In genomic region chr6:96898241-96898851, GRCh38 we compare ENCODE assay signal across 8 cellular contexts. TPM values are rescaled to one million over a fixed set of nuclear protein-coding genes. Genes with fewer than 3 reads are reported as not detected.
DNase-seq lines count a peak whose midpoint lies in the region; ATAC-seq, FAIRE-seq and TF ChIP-seq lines count a peak whose summit lies in the region.

No MANE protein-coding gene starts in this region.

- H3K79me2 ChIP-seq in MM.1S (ENCODE audit: low read length) = peaks cover 42% of the 10 kb centered on the region
- H3K79me2 ChIP-seq in HepG2 (ENCODE audit: insufficient read depth, low read length) = peaks cover 31% of the 10 kb centered on the region

- WGBS in HepG2 (ENCODE audit: low lambda C conversion rate) = 3% methylated on average over 10 of the region's 10 CpGs
- WGBS in thymus = under 1% methylated on average over 10 of the region's 10 CpGs

- H3K27ac ChIP-seq in MM.1S (ENCODE audit: low read length) = peak overlapping the region; percentile 98
- peak overlapping the region; percentile 87 for H3K27ac ChIP-seq in HepG2 (ENCODE audit: extremely low read length, insufficient read depth, low read length)
- H3K27ac ChIP-seq in thymus (ENCODE audit: low read depth) = peak overlapping the region; percentile 76

- intact Hi-C loops in HepG2 (cut with micrococcal nuclease; ENCODE audit: unreplicated experiment) = loop anchor here (2.0 kb wide), 1 partner anchor 160 kb away; no protein-coding TSS in a partner anchor

- no peaks in the 10 kb centered on the region for H3K9me2 ChIP-seq in MM.1S (replicated peaks; ENCODE audit: insufficient read depth, low read length)

- POLR2A ChIA-PET in HepG2 (lab: Yijun Ruan, JAX) (interaction anchor here (0.7 to 2.1 kb wide), 7 partner anchors 9 to 376 kb away, joined by 3 to 11 read pairs (median 4); partner anchors contain the start of genes KLHL32 and UFL1), HEK293T (lab: Yijun Ruan, JAX) (interaction anchor here (0.5 to 1.9 kb wide), 6 partner anchors 10 to 65 kb away, joined by 3 to 7 read pairs (median 3); no protein-coding TSS in a partner anchor)

- H4K20me1 ChIP-seq in MM.1S (ENCODE audit: insufficient read depth, low read length) (no peaks in the 10 kb centered on the region), HepG2 (ENCODE audit: insufficient read depth, low read length) (peaks cover 8% of the 10 kb centered on the region; the same call in 1 of the 2 replicates)

- in situ Hi-C loops in HepG2 (cut with HindIII; ENCODE audit: extremely low pct_ligation_motif_present, low pct_unique_long_range_greater_than_20kb) = loop anchor here (5.0 kb wide), 2 partner anchors 159 to 271 kb away; no protein-coding TSS in a partner anchor

- CTCF ChIA-PET in HepG2 (lab: Yijun Ruan, JAX; ENCODE audit: low intra/inter-chr PET ratio, low total read pairs) = interaction anchor here (0.9 to 1.8 kb wide), 2 partner anchors 156 to 161 kb away, joined by 3 to 8 read pairs; no protein-coding TSS in a partner anchor
- CTCF ChIA-PET in HEK293T (lab: Yijun Ruan, JAX) = interaction anchor here (0.6 to 3.2 kb wide), 8 partner anchors 9 to 1163 kb away, joined by 3 to 23 read pairs (median 4); no protein-coding TSS in a partner anchor

- no peak for TF ChIP-seq EP300 in HepG2 (IDR thresholded peaks at IDR 0.05; ENCODE audit: low read depth in 2 of 2, low read length in 2 of 2)
- TF ChIP-seq EP300 in HepG2 (CRISPR knock-in tag; IDR thresholded peaks at IDR 0.05; ENCODE audit: borderline replicate concordance) = no peak

- peak overlapping the region; percentile 99 for H3K4me3 ChIP-seq in MM.1S (ENCODE audit: low read length)
- H3K4me3 ChIP-seq in HepG2 (replicated peaks in 1 of 3; ENCODE audit: insufficient read depth in 1 of 3, low read depth in 2 of 3, low read length in 3 of 3) = peak overlapping the region; percentile 68 to 88 (median 74)
- H3K4me3 ChIP-seq in thymus (ENCODE audit: low read length) = peak overlapping the region; percentile 96

- DNase-seq in EH (ENCODE audit: low read depth) (peak; percentile 34), MM.1S (no peak), astrocyte of the hippocampus (ENCODE audit: low read depth, low spot score) (peak; percentile 6), HepG2 (ENCODE audit: low spot score) (no peak), HEK293T (ENCODE audit: extremely low spot score) (no peak), NCI-H1436 (lab: John Stamatoyannopoulos, UW) (no peak)

- H3K27me3 ChIP-seq in MM.1S (replicated peaks; ENCODE audit: insufficient read depth, low read length) (no peaks in the 10 kb centered on the region), HepG2 (ENCODE audit: control insufficient read depth in 1 of 2, insufficient read depth in 2 of 2, low read length in 2 of 2) (peaks cover 0 to 3% of the 10 kb centered on the region in 2 experiments; a peak in 2 of 5 replicates), thymus (ENCODE audit: control insufficient read depth, insufficient read depth) (peaks cover 5% of the 10 kb centered on the region)

- TF ChIP-seq CTCF in MM.1S (IDR thresholded peaks at IDR 0.05; ENCODE audit: low read length) = no peak
- TF ChIP-seq CTCF in HepG2 (CRISPR knock-in tag; IDR thresholded peaks at IDR 0.05) = no peak

- H3K9ac ChIP-seq in MM.1S (ENCODE audit: low read length) (peak overlapping the region; percentile 98), HepG2 (ENCODE audit: insufficient read depth, low read depth, low read length) (peak overlapping the region; percentile 89)

- H3K4me1 ChIP-seq in MM.1S (ENCODE audit: low read length) = peaks cover 20% of the 10 kb centered on the region
- H3K4me1 ChIP-seq in HepG2 (ENCODE audit: insufficient read depth, low read length) = peaks cover 16% of the 10 kb centered on the region
- H3K4me1 ChIP-seq in thymus (ENCODE audit: control insufficient read depth, insufficient read depth, low read length) = peaks cover 4% of the 10 kb centered on the region

- no peak for TF ChIP-seq POLR2A in HepG2 (IDR thresholded peaks at IDR 0.05; ENCODE audit: insufficient read depth in 1 of 2, low read depth in 2 of 2, low read length in 2 of 2)

- H3K9me3 ChIP-seq in MM.1S (replicated peaks; ENCODE audit: insufficient read depth, low read length) (no peaks in the 10 kb centered on the region), HepG2 (ENCODE audit: low read length) (no peaks in the 10 kb centered on the region), thymus (ENCODE audit: control insufficient read depth) (no peaks in the 10 kb centered on the region)

- peaks cover 15% of the 10 kb centered on the region for H3F3A ChIP-seq in MM.1S (ENCODE audit: insufficient read depth, low read length)

- no peak for FAIRE-seq in HepG2 (lab: Jason Lieb, UNC)

- peak overlapping the region; percentile 90 for H2AFZ ChIP-seq in MM.1S (ENCODE audit: low read length)
- H2AFZ ChIP-seq in HepG2 (ENCODE audit: low read length) = peak overlapping the region; percentile 92

- peak; percentile 8 for ATAC-seq in HepG2
- no peak for ATAC-seq in HG03095 (IDR thresholded peaks at IDR 0.05; ENCODE audit: unreplicated experiment)

- TF ChIP-seq RAD21 in HepG2 (CRISPR knock-in tag; IDR thresholded peaks at IDR 0.05) = no peak

- H3K4me2 ChIP-seq in MM.1S (ENCODE audit: low read depth, low read length) = peak overlapping the region; percentile 93
- peak overlapping the region; percentile 75 for H3K4me2 ChIP-seq in HepG2 (ENCODE audit: low read depth, low read length)

- H3K36me3 ChIP-seq in MM.1S (replicated peaks; ENCODE audit: insufficient read depth, low read length) (peaks cover 16% of the 10 kb centered on the region; the same call in 1 of the 2 replicates), HepG2 (replicated peaks in 1 of 2; ENCODE audit: control insufficient read depth in 1 of 2, insufficient read depth in 2 of 2, low read length in 2 of 2) (peaks cover under 1 to 21% of the 10 kb centered on the region in 2 experiments; a peak in 4 of 5 replicates), thymus (ENCODE audit: control insufficient read depth, insufficient read depth) (peaks cover 3% of the 10 kb centered on the region)

- TSS peak; percentile 99 for BruUV-seq in HepG2 (replicated peaks; lab: Mats Ljungman, UMichigan)

TF ChIP-seq in HepG2, 621 proteins besides CTCF, POLR2A, EP300 and RAD21 (continues in another document):
- TF ChIP-seq RBFOX2 (IDR thresholded peaks at IDR 0.05; ENCODE audit: low read depth, low read length) = no peak
- TF ChIP-seq MAFF (IDR thresholded peaks at IDR 0.05; ENCODE audit: low read depth, low read length) = peak; percentile 58

TF ChIP-seq in HEK293T, 16 proteins besides CTCF, POLR2A, EP300 and RAD21 (continues in another document):
- TF ChIP-seq ELF4 (IDR thresholded peaks at IDR 0.05) (no peak), BHLHE40 (IDR thresholded peaks at IDR 0.05; ENCODE audit: borderline replicate concordance) (no peak), TARDBP (IDR thresholded peaks at IDR 0.05) (no peak), SP1 (IDR thresholded peaks at IDR 0.05) (no peak)

RNA-seq across cellular contexts. Expression of gene NDUFAF4, which starts 0.7 kb away (rescaled TPM):
- 59.7 and 89.4 TPM in 2 replicates for total RNA-seq in HepG2 (2016; rRNA removed; fragmentation: Illumina TruSeq; extraction: Trizol)
- 20.0 and 20.1 TPM in 2 replicates for total RNA-seq in HepG2 (2016; cell fraction: cytosol; rRNA removed; fragmentation: Illumina TruSeq; extraction: Trizol; ENCODE audit: low read depth)
- 63.6 and 98.2 TPM in 2 replicates for total RNA-seq in HepG2 (2016; cell fraction: insoluble cytoplasmic fraction; rRNA removed; fragmentation: Illumina TruSeq; extraction: Trizol)
- total RNA-seq in HepG2 (2016; cell fraction: membrane; rRNA removed; fragmentation: Illumina TruSeq; extraction: Trizol) = 23.7 and 25.5 TPM in 2 replicates
- total RNA-seq in HepG2 (2016; cell fraction: nucleus; rRNA removed; fragmentation: Illumina TruSeq; extraction: Trizol) = 21.7 and 23.2 TPM in 2 replicates
- polyA plus RNA-seq in HepG2 (2011; rRNA removed) (30.0 and 41.3 TPM in 2 replicates), thymus (47.5 TPM)
- polyA plus RNA-seq in HepG2 (2011; cell fraction: cytosol; rRNA removed) = 13.5 and 19.6 TPM in 2 replicates
- polyA plus RNA-seq in HepG2 (2011; cell fraction: nucleus; rRNA removed) = 4.4 and 7.4 TPM in 2 replicates
- polyA plus RNA-seq in HepG2 (2012) = 48.2 and 50.6 TPM in 2 replicates
- 23.4 and 29.7 TPM in 2 replicates for polyA plus RNA-seq in HepG2 (2016; cell fraction: cytosol; fragmentation: Illumina TruSeq; extraction: Trizol; ENCODE audit: low read depth)
- polyA plus RNA-seq in HepG2 (2016; cell fraction: insoluble cytoplasmic fraction; fragmentation: Illumina TruSeq; extraction: Trizol; ENCODE audit: low read depth) = 116 and 118 TPM in 2 replicates
- polyA plus RNA-seq in HepG2 (2016; cell fraction: membrane; fragmentation: Illumina TruSeq; extraction: Trizol; ENCODE audit: low read depth) = 22.4 and 23.6 TPM in 2 replicates
- 48.8 and 51.9 TPM in 2 replicates for polyA plus RNA-seq in HepG2 (2016; cell fraction: nucleus; fragmentation: Illumina TruSeq; extraction: Trizol; ENCODE audit: insufficient read depth, low read depth)
- 10.1 and 29.0 TPM in 2 replicates for polyA minus RNA-seq in HepG2 (2011; rRNA and poly(A)+ RNA removed; ENCODE audit: low replicate concordance)
- polyA minus RNA-seq in HepG2 (2011; cell fraction: cytosol; rRNA and poly(A)+ RNA removed) = 10.1 and 13.1 TPM in 2 replicates
- 5.0 and 6.2 TPM in 2 replicates for polyA minus RNA-seq in HepG2 (2011; cell fraction: nucleus; rRNA and poly(A)+ RNA removed)

RNA-seq across cellular contexts. Expression of gene KLHL32, which starts 26.2 kb away (rescaled TPM):
- 0.08 and 0.11 TPM in 2 replicates for total RNA-seq in HepG2 (2016; rRNA removed; fragmentation: Illumina TruSeq; extraction: Trizol)
- total RNA-seq in HepG2 (2016; cell fraction: cytosol; rRNA removed; fragmentation: Illumina TruSeq; extraction: Trizol; ENCODE audit: low read depth) = not detected in 2 replicates
- total RNA-seq in HepG2 (2016; cell fraction: insoluble cytoplasmic fraction; rRNA removed; fragmentation: Illumina TruSeq; extraction: Trizol) = 0.07 and 0.22 TPM in 2 replicates
- total RNA-seq in HepG2 (2016; cell fraction: membrane; rRNA removed; fragmentation: Illumina TruSeq; extraction: Trizol) = not detected in 2 replicates
- 0.38 and 0.40 TPM in 2 replicates for total RNA-seq in HepG2 (2016; cell fraction: nucleus; rRNA removed; fragmentation: Illumina TruSeq; extraction: Trizol)
- polyA plus RNA-seq in HepG2 (2011; rRNA removed) (0.34 and 0.35 TPM in 2 replicates), thymus (0.75 TPM)
- 0.23 and 0.31 TPM in 2 replicates for polyA plus RNA-seq in HepG2 (2011; cell fraction: cytosol; rRNA removed)
- 0.23 and 0.47 TPM in 2 replicates for polyA plus RNA-seq in HepG2 (2011; cell fraction: nucleus; rRNA removed)
- 0.23 and 0.24 TPM in 2 replicates for polyA plus RNA-seq in HepG2 (2012)
- polyA plus RNA-seq in HepG2 (2016; cell fraction: cytosol; fragmentation: Illumina TruSeq; extraction: Trizol; ENCODE audit: low read depth) = 0.08 TPM in 1 of 2 replicates, not detected in the other
- polyA plus RNA-seq in HepG2 (2016; cell fraction: insoluble cytoplasmic fraction; fragmentation: Illumina TruSeq; extraction: Trizol; ENCODE audit: low read depth) = 0.14 TPM in 1 of 2 replicates, not detected in the other
- 0.07 TPM in 1 of 2 replicates, not detected in the other for polyA plus RNA-seq in HepG2 (2016; cell fraction: membrane; fragmentation: Illumina TruSeq; extraction: Trizol; ENCODE audit: low read depth)
- polyA plus RNA-seq in HepG2 (2016; cell fraction: nucleus; fragmentation: Illumina TruSeq; extraction: Trizol; ENCODE audit: insufficient read depth, low read depth) = 0.27 and 0.34 TPM in 2 replicates
- 1.3 TPM in 1 of 2 replicates, not detected in the other for polyA minus RNA-seq in HepG2 (2011; rRNA and poly(A)+ RNA removed; ENCODE audit: low replicate concordance)
- 0.20 and 0.26 TPM in 2 replicates for polyA minus RNA-seq in HepG2 (2011; cell fraction: cytosol; rRNA and poly(A)+ RNA removed)
- 0.90 and 0.99 TPM in 2 replicates for polyA minus RNA-seq in HepG2 (2011; cell fraction: nucleus; rRNA and poly(A)+ RNA removed)

Comparison
In these comparisons a context has a peak if more than half of its experiments do, and no peak if none do; other contexts are left out.
1. DNase-seq: peak in EH (single experiment) and astrocyte of the hippocampus (single experiment); none in MM.1S (single experiment), HepG2 (single experiment), HEK293T (single experiment) and NCI-H1436 (single experiment).
2. Peak in every context shown above with its lines, with median percentiles within 50 percentile points of each other: H3K27ac ChIP-seq and H3K4me3 ChIP-seq.